15 cellular contexts compared by ENCODE assay signal in genomic region chr15:48899793-48900192, GRCh38. TPM values are rescaled to one million over a fixed set of nuclear protein-coding genes. Genes with fewer than 3 reads are reported as not detected.
DNase-seq lines count a peak whose midpoint lies in the region; ATAC-seq, FAIRE-seq and TF ChIP-seq lines count a peak whose summit lies in the region.
"Had no signal": no experiment of that assay in that cellular context is flagged by ENCODE, and none has a peak within 500 bp of the region (broad histone marks: within the 10 kb centered on the region; RNA-seq: fewer than 3 reads in every experiment).

No MANE protein-coding gene starts in this region.

- ATAC-seq in GM18873 (IDR thresholded peaks at IDR 0.05; ENCODE audit: low FRiP score, unreplicated experiment) = no peak
- ATAC-seq: HepG2 had no signal

- peak overlapping the region in 3 of 4 donors; percentile 68 to 98 (median 95) for H3K27ac ChIP-seq in tibial nerve
- H3K27ac ChIP-seq: BLaER1 had no signal

- peak; percentile 22 for DNase-seq in NCI-H82 (lab: John Stamatoyannopoulos, UW)
- no peak for DNase-seq in NCI-H82 treated with DMSO at 0.1 percent for 48 hours (lab: John Stamatoyannopoulos, UW; ENCODE audit: unreplicated experiment)
- DNase-seq in NCI-H69 (lab: John Stamatoyannopoulos, UW) = peak; percentile 11
- DNase-seq in epithelial cell of esophagus (ENCODE audit: low read depth) = peak; percentile 48
- DNase-seq in tibial nerve (ENCODE audit: low spot score in 2 of 2) = no peak
- no peak for DNase-seq in GM12891 (ENCODE audit: insufficient read length, low spot score)
- no peak for DNase-seq in retina
- DNase-seq: 8988T; CD4-positive, alpha-beta memory T cell; GDM1; H9 had no signal

- no peaks in the 10 kb centered on the region for H3K27me3 ChIP-seq in tibial nerve
- H3K27me3 ChIP-seq: BLaER1 had no signal

- TF ChIP-seq EP300 in tibial nerve (IDR thresholded peaks at IDR 0.05) = no peak

- H3K4me3 ChIP-seq in epithelial cell of esophagus (ENCODE audit: low read length) = no peak overlapping the region
- no peak overlapping the region for H3K4me3 ChIP-seq in tibial nerve
- H3K4me3 ChIP-seq: BLaER1 had no signal

- no peaks in the 10 kb centered on the region for H3K36me3 ChIP-seq in tibial nerve
- H3K36me3 ChIP-seq: BLaER1 had no signal

- H3K9me3 ChIP-seq in tibial nerve = no peaks in the 10 kb centered on the region
- H3K9me3 ChIP-seq: BLaER1 had no signal

- no peak for TF ChIP-seq CTCF in epithelial cell of esophagus (IDR thresholded peaks at IDR 0.05; ENCODE audit: insufficient read depth, low read depth, low read length, missing control alignments)
- TF ChIP-seq CTCF in tibial nerve (IDR thresholded peaks at IDR 0.05) = no peak

- H3K4me1 ChIP-seq in tibial nerve = peaks cover 0 to 46% (median 10%) of the 10 kb centered on the region in 4 donors
- H3K4me1 ChIP-seq: BLaER1 had no signal

- FAIRE-seq in GM12891 (lab: Jason Lieb, UNC) = no peak
- FAIRE-seq: H1, HepG2 had no signal

- WGBS in tibial nerve, 2 donors = 83 to 85% methylated on average over 4 of the region's 4 CpGs

- TF ChIP-seq POLR2A in tibial nerve (IDR thresholded peaks at IDR 0.05) (no peak), GM12891 (IDR thresholded peaks at IDR 0.05; ENCODE audit: low read depth, low read length) (no peak)

TF ChIP-seq in GM12891, 5 proteins besides CTCF, POLR2A, EP300 and RAD21:
- no peak for TF ChIP-seq PAX5 (IDR thresholded peaks at IDR 0.05; ENCODE audit: insufficient read depth, low read length, severe bottlenecking)
- TF ChIP-seq POLR2AphosphoS5 (IDR thresholded peaks at IDR 0.05; ENCODE audit: low read depth, low read length) = no peak
- TF ChIP-seq SPI1 (IDR thresholded peaks at IDR 0.05; ENCODE audit: low read depth, low read length) = no peak
TF ChIP-seq in GM12891: peak in this region for 0.

RNA-seq across cellular contexts. Expression of gene EID1, which starts 21.9 kb away (rescaled TPM):
- total RNA-seq in tibial nerve = 100 to 1,000 TPM; 242 to 458 (median 311) TPM
- 113 TPM for polyA plus RNA-seq in GM12891 (2012; ENCODE audit: low read depth, missing spikeins)

Comparison
In these comparisons a context has a peak if more than half of its experiments do, and no peak if none do; other contexts are left out.
1. DNase-seq: peak in NCI-H82 (single experiment), NCI-H69 (single experiment) and epithelial cell of esophagus (single experiment); none in NCI-H82 treated with DMSO at 0.1 percent for 48 hours (single experiment), tibial nerve (0 of 2), GM12891 (single experiment) and retina (single experiment).